In genomic region chrX:72238721-72239475, GRCh38 we compare ENCODE assay signal across 1 cellular context.
TF ChIP-seq lines count a peak whose summit lies in the region.

Gene ERCC6L, minus strand, starts transcription at chrX:72239027. Its CDS starts 116 bp downstream, at chrX:72238911.

TF ChIP-seq in K562, 482 proteins besides CTCF, POLR2A, EP300 and RAD21 (continued from another document):
- TF ChIP-seq THRB (CRISPR knock-in tag; conservative IDR thresholded peaks at IDR 0.05) (no peak), ARHGAP35 (IDR thresholded peaks at IDR 0.05; ENCODE audit: partially characterized antibody) (no peak), CEBPZ (IDR thresholded peaks at IDR 0.05; ENCODE audit: borderline replicate concordance, low read depth, low read length) (no peak), ZNF398 (CRISPR knock-in tag; IDR thresholded peaks at IDR 0.05) (no peak), RREB1 (CRISPR knock-in tag; IDR thresholded peaks at IDR 0.05) (no peak), ETS2 (tag; IDR thresholded peaks at IDR 0.05; ENCODE audit: borderline replicate concordance, poor library complexity, severe bottlenecking) (no peak), REST (CRISPR knock-in tag; IDR thresholded peaks at IDR 0.05; ENCODE audit: low read depth) (no peak), SNIP1 (IDR thresholded peaks at IDR 0.05; ENCODE audit: low read depth) (no peak), CEBPB (tag; IDR thresholded peaks at IDR 0.05) (no peak), TRIM24 (IDR thresholded peaks at IDR 0.05) (no peak), PCBP2 (IDR thresholded peaks at IDR 0.05; ENCODE audit: low read depth, low read length, poor library complexity, severe bottlenecking) (no peak), HNRNPUL1 (IDR thresholded peaks at IDR 0.05; ENCODE audit: low read length) (no peak), STAT5A (IDR thresholded peaks at IDR 0.05; ENCODE audit: borderline replicate concordance, low read length) (no peak), ZSCAN32 (CRISPR knock-in tag; IDR thresholded peaks at IDR 0.05) (no peak), MCM2 (IDR thresholded peaks at IDR 0.05; ENCODE audit: low read depth) (no peak), TAF7 (tag; IDR thresholded peaks at IDR 0.05) (peak; percentile 92), CREB1 (IDR thresholded peaks at IDR 0.05) (peak; percentile 42; the same call in 1 of the 2 replicates), CREB1 (CRISPR knock-in tag; IDR thresholded peaks at IDR 0.05) (peak; percentile 48; the same call in 1 of the 2 replicates), MIER1 (IDR thresholded peaks at IDR 0.05; ENCODE audit: low read depth) (no peak), POLR2B (IDR thresholded peaks at IDR 0.05; ENCODE audit: low read depth, partially characterized antibody) (peak; percentile 88)
